Comparison of ENCODE assay signal across 10 cellular contexts in genomic region chr12:6754406-6754805, GRCh38. TPM values are rescaled to one million over a fixed set of nuclear protein-coding genes. Genes with fewer than 3 reads are reported as not detected.
DNase-seq lines count a peak whose midpoint lies in the region; ATAC-seq and TF ChIP-seq lines count a peak whose summit lies in the region.
"Had no signal": no experiment of that assay in that cellular context is flagged by ENCODE, and none has a peak within 500 bp of the region (broad histone marks: within the 10 kb centered on the region; RNA-seq: fewer than 3 reads in every experiment).

No MANE protein-coding gene starts in this region.

- H4K5ac ChIP-seq in mesendoderm (ENCODE audit: low read length): no peak overlapping the region

- TF ChIP-seq EP300 in tibial nerve (IDR thresholded peaks at IDR 0.05): no peak

- H3K27me3 ChIP-seq in mesendoderm (ENCODE audit: insufficient read depth, low read length, poor library complexity) (no peaks in the 10 kb centered on the region), tibial nerve (no peaks in the 10 kb centered on the region)

- no peak overlapping the region for H3K27ac ChIP-seq in mesendoderm (ENCODE audit: low read depth, low read length)
- peak overlapping the region; percentile 97 to 100 (median 98) for H3K27ac ChIP-seq in tibial nerve

- H3K36me3 Mint-ChIP-seq in activated naive CD8-positive, alpha-beta T cell: no peaks in the 10 kb centered on the region
- H3K36me3 Mint-ChIP-seq in activated naive CD8-positive, alpha-beta T cell treated with anti-CD3 and anti-CD28 coated beads, Interleukin-2, amount 50 U/mL, for 24 hours (ENCODE audit: low read depth): peaks cover 18% of the 10 kb centered on the region
- peaks cover 27% of the 10 kb centered on the region for H3K36me3 Mint-ChIP-seq in activated T-helper 2 cell treated with anti-CD3 and anti-CD28 coated beads, Interferon-gamma antibody, Interleukin-2, Interleukin-4, amounts not matched to agents 10 μg/mL and 5 μg/mL and 100 μg/mL, durations not matched to agents 14 hours and 24 hours and 36 hours (ENCODE audit: low read depth)

- peaks cover 7% of the 10 kb centered on the region for H3K36me3 ChIP-seq in mesendoderm (ENCODE audit: control insufficient read depth, insufficient read depth, low read length)
- peaks cover 0 to 23% (median 5%) of the 10 kb centered on the region in 3 donors for H3K36me3 ChIP-seq in tibial nerve

- no peaks in the 10 kb centered on the region for H3K27me3 Mint-ChIP-seq in activated naive CD8-positive, alpha-beta T cell
- peaks cover 7% of the 10 kb centered on the region for H3K27me3 Mint-ChIP-seq in activated naive CD8-positive, alpha-beta T cell treated with anti-CD3 and anti-CD28 coated beads, Interleukin-2, amount 50 U/mL, for 24 hours
- H3K27me3 Mint-ChIP-seq in activated T-helper 2 cell treated with anti-CD3 and anti-CD28 coated beads, Interferon-gamma antibody, Interleukin-2, Interleukin-4, amounts not matched to agents 10 μg/mL and 5 μg/mL and 100 μg/mL, durations not matched to agents 14 hours and 24 hours and 36 hours (ENCODE audit: low read depth): no peaks in the 10 kb centered on the region

- H3K56ac ChIP-seq in mesendoderm (ENCODE audit: low read length): no peak overlapping the region

- TF ChIP-seq CTCF in tibial nerve (IDR thresholded peaks at IDR 0.05): no peak

- no peak overlapping the region for H2AK5ac ChIP-seq in mesendoderm (ENCODE audit: low read length)

- H3K23ac ChIP-seq in mesendoderm (ENCODE audit: low read length): no peak overlapping the region

- H3K4me2 ChIP-seq in mesendoderm (ENCODE audit: low read length): no peak overlapping the region

- H3K18ac ChIP-seq in mesendoderm (ENCODE audit: low read length): no peak overlapping the region

- no peak overlapping the region for H2BK5ac ChIP-seq in mesendoderm (ENCODE audit: low read length)

- no peak for TF ChIP-seq POLR2A in tibial nerve (IDR thresholded peaks at IDR 0.05)

- no peaks in the 10 kb centered on the region for H3K9me3 Mint-ChIP-seq in activated naive CD8-positive, alpha-beta T cell (ENCODE audit: low read depth)
- H3K9me3 Mint-ChIP-seq in activated naive CD8-positive, alpha-beta T cell treated with anti-CD3 and anti-CD28 coated beads, Interleukin-2, amount 50 U/mL, for 24 hours: no peaks in the 10 kb centered on the region
- no peaks in the 10 kb centered on the region for H3K9me3 Mint-ChIP-seq in activated T-helper 2 cell treated with anti-CD3 and anti-CD28 coated beads, Interferon-gamma antibody, Interleukin-2, Interleukin-4, amounts not matched to agents 10 μg/mL and 5 μg/mL and 100 μg/mL, durations not matched to agents 14 hours and 24 hours and 36 hours

- H3K4me3 ChIP-seq in mesendoderm (ENCODE audit: low read length) (no peak overlapping the region), tibial nerve (no peak overlapping the region)

- H3K4me3 Mint-ChIP-seq in activated naive CD8-positive, alpha-beta T cell: peak overlapping the region; percentile 48
- no peak overlapping the region for H3K4me3 Mint-ChIP-seq in activated naive CD8-positive, alpha-beta T cell treated with anti-CD3 and anti-CD28 coated beads, Interleukin-2, amount 50 U/mL, for 24 hours
- no peak overlapping the region for H3K4me3 Mint-ChIP-seq in activated T-helper 2 cell treated with anti-CD3 and anti-CD28 coated beads, Interferon-gamma antibody, Interleukin-2, Interleukin-4, amounts not matched to agents 10 μg/mL and 5 μg/mL and 100 μg/mL, durations not matched to agents 14 hours and 24 hours and 36 hours (ENCODE audit: low read depth)

- DNase-seq in activated naive CD8-positive, alpha-beta T cell treated with anti-CD3 and anti-CD28 coated beads, Interleukin-2, amount 50 U/mL, for 24 hours: no peak
- no peak for DNase-seq in activated T-helper 2 cell treated with anti-CD3 and anti-CD28 coated beads, Interferon-gamma antibody, Interleukin-2, Interleukin-4, amounts not matched to agents 10 μg/mL and 5 μg/mL and 100 μg/mL, durations not matched to agents 14 hours and 24 hours and 36 hours (ENCODE audit: low spot score)
- no peak for DNase-seq in mesendoderm
- DNase-seq in tibial nerve (ENCODE audit: low spot score in 2 of 2): no peak
- no peak for DNase-seq in SW480 (ENCODE audit: low spot score)
- DNase-seq in anterior cingulate cortex (lab: John Stamatoyannopoulos, UW): no peak
- DNase-seq in effector CD4-positive, alpha-beta T cell: no peak
- DNase-seq: ACHN; activated CD8-positive, alpha-beta memory T cell treated with anti-CD3 and anti-CD28 coated beads, Interleukin-2, amount 50 U/mL, for 48 hours had no signal

- no peak overlapping the region for H3K27ac Mint-ChIP-seq in activated naive CD8-positive, alpha-beta T cell
- no peak overlapping the region for H3K27ac Mint-ChIP-seq in activated naive CD8-positive, alpha-beta T cell treated with anti-CD3 and anti-CD28 coated beads, Interleukin-2, amount 50 U/mL, for 24 hours
- H3K27ac Mint-ChIP-seq in activated T-helper 2 cell treated with anti-CD3 and anti-CD28 coated beads, Interferon-gamma antibody, Interleukin-2, Interleukin-4, amounts not matched to agents 10 μg/mL and 5 μg/mL and 100 μg/mL, durations not matched to agents 14 hours and 24 hours and 36 hours: peak overlapping the region; percentile 40

- intact Hi-C loops in activated T-helper 2 cell treated with anti-CD3 and anti-CD28 coated beads, Interferon-gamma antibody, Interleukin-2, Interleukin-4, amounts not matched to agents 10 μg/mL and 5 μg/mL and 100 μg/mL, durations not matched to agents 14 hours and 24 hours and 36 hours (cut with micrococcal nuclease): no loop called here

- no peak for ATAC-seq in activated naive CD8-positive, alpha-beta T cell treated with anti-CD3 and anti-CD28 coated beads, Interleukin-2, amount 50 U/mL, for 24 hours

- peaks cover 4% of the 10 kb centered on the region for H3K4me1 ChIP-seq in mesendoderm (ENCODE audit: control insufficient read depth, low read depth, low read length)
- peaks cover 0 to 27% (median 10%) of the 10 kb centered on the region in 4 donors for H3K4me1 ChIP-seq in tibial nerve

- peaks cover 10% of the 10 kb centered on the region for H3K79me2 ChIP-seq in mesendoderm (ENCODE audit: control insufficient read depth, insufficient read depth, low read length)

- no peak overlapping the region for H2BK15ac ChIP-seq in mesendoderm (replicated peaks; ENCODE audit: low read depth)

- peaks cover 23% of the 10 kb centered on the region for H3K4me1 Mint-ChIP-seq in activated naive CD8-positive, alpha-beta T cell (ENCODE audit: low read depth)
- H3K4me1 Mint-ChIP-seq in activated naive CD8-positive, alpha-beta T cell treated with anti-CD3 and anti-CD28 coated beads, Interleukin-2, amount 50 U/mL, for 24 hours: peaks cover 35% of the 10 kb centered on the region
- peaks cover 38% of the 10 kb centered on the region for H3K4me1 Mint-ChIP-seq in activated T-helper 2 cell treated with anti-CD3 and anti-CD28 coated beads, Interferon-gamma antibody, Interleukin-2, Interleukin-4, amounts not matched to agents 10 μg/mL and 5 μg/mL and 100 μg/mL, durations not matched to agents 14 hours and 24 hours and 36 hours (ENCODE audit: low read depth)

- peak overlapping the region; percentile 67 for H3K9ac ChIP-seq in mesendoderm (ENCODE audit: low read length)

- peaks cover 12% of the 10 kb centered on the region for H3K79me1 ChIP-seq in mesendoderm (ENCODE audit: low read length)

- no CpG with 5 or more reads among the region's 2 CpGs for WGBS in mesendoderm (ENCODE audit: extremely low coverage, insufficient coverage, low lambda C conversion rate)
- WGBS in tibial nerve, 2 donors: 84 to 86% methylated on average over 2 of the region's 2 CpGs

- no peak overlapping the region for H3K4ac ChIP-seq in mesendoderm (ENCODE audit: low read depth, low read length)

- no peaks in the 10 kb centered on the region for H3K9me3 ChIP-seq in tibial nerve

- no peak overlapping the region for H2BK120ac ChIP-seq in mesendoderm (ENCODE audit: low read depth, low read length)

- H4K8ac ChIP-seq in mesendoderm (ENCODE audit: low read depth, low read length): no peak overlapping the region

RNA-seq across cellular contexts. Expression of gene MLF2, which starts 1.5 kb away (rescaled TPM):
- total RNA-seq in activated T-helper 2 cell treated with anti-CD3 and anti-CD28 coated beads, Interferon-gamma antibody, Interleukin-2, Interleukin-4, amounts not matched to agents 10 μg/mL and 5 μg/mL and 100 μg/mL, durations not matched to agents 14 hours and 24 hours and 36 hours: 162 and 172 TPM in 2 replicates
- polyA plus RNA-seq in mesendoderm (2013, experiment 1 of 2): 166 TPM
- 166 TPM for polyA plus RNA-seq in mesendoderm (2013, experiment 2 of 2)
- 100 to 1,000 TPM; 103 to 205 (median 133) TPM for total RNA-seq in tibial nerve

RNA-seq across cellular contexts. Expression of gene PTMS, which starts 11.8 kb away (rescaled TPM):
- total RNA-seq in activated T-helper 2 cell treated with anti-CD3 and anti-CD28 coated beads, Interferon-gamma antibody, Interleukin-2, Interleukin-4, amounts not matched to agents 10 μg/mL and 5 μg/mL and 100 μg/mL, durations not matched to agents 14 hours and 24 hours and 36 hours: 235 and 262 TPM in 2 replicates
- polyA plus RNA-seq in mesendoderm (2013, experiment 1 of 2): 296 TPM
- 299 TPM for polyA plus RNA-seq in mesendoderm (2013, experiment 2 of 2)
- total RNA-seq in tibial nerve: 100 to 1,000 TPM; 112 to 225 (median 174) TPM

RNA-seq across cellular contexts. Expression of gene LAG3, which starts 17.9 kb away (rescaled TPM):
- total RNA-seq in activated T-helper 2 cell treated with anti-CD3 and anti-CD28 coated beads, Interferon-gamma antibody, Interleukin-2, Interleukin-4, amounts not matched to agents 10 μg/mL and 5 μg/mL and 100 μg/mL, durations not matched to agents 14 hours and 24 hours and 36 hours: 215 and 223 TPM in 2 replicates
- 0.44 TPM for polyA plus RNA-seq in mesendoderm (2013, experiment 1 of 2)
- polyA plus RNA-seq in mesendoderm (2013, experiment 2 of 2): 0.46 TPM
- total RNA-seq in tibial nerve: 1 to 10 TPM; 1.2 to 4.0 (median 2.9) TPM

RNA-seq across cellular contexts. Expression of gene COPS7A, which starts 30.6 kb away (rescaled TPM):
- total RNA-seq in activated T-helper 2 cell treated with anti-CD3 and anti-CD28 coated beads, Interferon-gamma antibody, Interleukin-2, Interleukin-4, amounts not matched to agents 10 μg/mL and 5 μg/mL and 100 μg/mL, durations not matched to agents 14 hours and 24 hours and 36 hours: 33.0 and 35.6 TPM in 2 replicates
- polyA plus RNA-seq in mesendoderm (2013, experiment 1 of 2): 34.9 TPM
- polyA plus RNA-seq in mesendoderm (2013, experiment 2 of 2): 35.6 TPM
- total RNA-seq in tibial nerve: 10 to 100 TPM; 46.9 to 74.4 (median 70.0) TPM

RNA-seq across cellular contexts. Expression of gene CD4, which starts 34.9 kb away (rescaled TPM):
- 354 and 368 TPM in 2 replicates for total RNA-seq in activated T-helper 2 cell treated with anti-CD3 and anti-CD28 coated beads, Interferon-gamma antibody, Interleukin-2, Interleukin-4, amounts not matched to agents 10 μg/mL and 5 μg/mL and 100 μg/mL, durations not matched to agents 14 hours and 24 hours and 36 hours
- polyA plus RNA-seq in mesendoderm (2013, experiment 1 of 2): 0.42 TPM
- 0.49 TPM for polyA plus RNA-seq in mesendoderm (2013, experiment 2 of 2)
- total RNA-seq in tibial nerve: 10 to 100 TPM in 1 of 4 donors, 1 to 10 TPM in 3; 7.5 to 12.6 (median 8.9) TPM

Comparison
In these comparisons a context has a peak if more than half of its experiments do, and no peak if none do; other contexts are left out.
1. RNA of gene LAG3, which starts 17.9 kb away (total RNA-seq): 215 to 223 TPM in activated T-helper 2 cell treated with anti-CD3 and anti-CD28 coated beads, Interferon-gamma antibody, Interleukin-2, Interleukin-4, amounts not matched to agents 10 μg/mL and 5 μg/mL and 100 μg/mL, durations not matched to agents 14 hours and 24 hours and 36 hours; 1.2 to 4.0 TPM in tibial nerve; every median in the first group is over 10 times any median in the second.